In genomic region chr16:7268182-7268581, GRCh38 we compare ENCODE assay signal across 8 cellular contexts.
DNase-seq lines count a peak whose midpoint lies in the region; ATAC-seq, FAIRE-seq and TF ChIP-seq lines count a peak whose summit lies in the region.

No MANE protein-coding gene starts in this region.

- no peak for FAIRE-seq in pancreas (lab: Jason Lieb, UNC)

- DNase-seq in activated naive CD4-positive, alpha-beta T cell treated with anti-CD3 and anti-CD28 coated beads for 36 hours, result peak; percentile 4
- DNase-seq in activated naive CD4-positive, alpha-beta T cell treated with Interleukin-2 at 50 U/mL for 16 hours, result no peak
- DNase-seq in NCI-H774 (lab: John Stamatoyannopoulos, UW) (peak; percentile 39), erythroblast (lab: John Stamatoyannopoulos, UW) (peak; percentile 6 to 45), pancreas (peak in 2 of 6 donors; percentile 3 to 15), HCEC 1CT (no peak), amniotic stem cell (lab: John Stamatoyannopoulos, UW) (no peak)
- no peak for DNase-seq in stimulated activated CD4-positive, alpha-beta T cell treated with anti-CD3 and anti-CD28 coated beads, Interleukin-12 subunit alpha, Interleukin-12 subunit beta, amount 100 ng/mL, for 4 hours

- CTCF ChIA-PET in activated naive CD4-positive, alpha-beta T cell treated with anti-CD3 and anti-CD28 coated beads for 36 hours (lab: Charles Lee), result interaction anchor here (0.6 to 1.0 kb wide), 2 partner anchors 19 to 62 kb away, joined by 3 read pairs; no protein-coding TSS in a partner anchor

- H3K36me3 ChIP-seq in pancreas, result no peaks in the 10 kb centered on the region

- no peak overlapping the region for H3K4me3 ChIP-seq in pancreas

- peak in 3 of 4 donors; percentile 29 to 56 (median 51) for ATAC-seq in pancreas

- H3K4me1 ChIP-seq in pancreas, result no peaks in the 10 kb centered on the region

- intact Hi-C loops in activated naive CD4-positive, alpha-beta T cell treated with anti-CD3 and anti-CD28 coated beads for 36 hours (cut with micrococcal nuclease), result no loop called here
- intact Hi-C loops in pancreas (cut with DNase I), result no loop called here

- H3K27me3 Mint-ChIP-seq in activated naive CD4-positive, alpha-beta T cell treated with anti-CD3 and anti-CD28 coated beads for 36 hours (ENCODE audit: low read depth), result no peaks in the 10 kb centered on the region

- no peaks in the 10 kb centered on the region for H3K36me3 Mint-ChIP-seq in activated naive CD4-positive, alpha-beta T cell treated with anti-CD3 and anti-CD28 coated beads for 36 hours (ENCODE audit: low read depth)

- no peaks in the 10 kb centered on the region for H3K9me3 ChIP-seq in pancreas

- no peak overlapping the region for H3K27ac Mint-ChIP-seq in activated naive CD4-positive, alpha-beta T cell treated with anti-CD3 and anti-CD28 coated beads for 36 hours

- no peaks in the 10 kb centered on the region for H3K27me3 ChIP-seq in pancreas

- no peak for TF ChIP-seq POLR2A in erythroblast (IDR thresholded peaks at IDR 0.05; ENCODE audit: low read length)

- no peak overlapping the region for H3K27ac ChIP-seq in pancreas

- TF ChIP-seq CTCF in pancreas (IDR thresholded peaks at IDR 0.05), result peak; percentile 30 to 44 (median 38)

- H3K9me3 Mint-ChIP-seq in activated naive CD4-positive, alpha-beta T cell treated with anti-CD3 and anti-CD28 coated beads for 36 hours, result peaks cover 15% of the 10 kb centered on the region

- 6 to 11% methylated on average over 6 of the region's 6 CpGs for whole genome bisulfite sequencing in pancreas, 2 donors

- no peaks in the 10 kb centered on the region for H3K4me1 Mint-ChIP-seq in activated naive CD4-positive, alpha-beta T cell treated with anti-CD3 and anti-CD28 coated beads for 36 hours (ENCODE audit: low read depth)

- no peak overlapping the region for H3K4me3 Mint-ChIP-seq in activated naive CD4-positive, alpha-beta T cell treated with anti-CD3 and anti-CD28 coated beads for 36 hours

Comparison
In these comparisons a context has a peak if more than half of its experiments do, and no peak if none do; other contexts are left out.
1. DNase-seq: peak in activated naive CD4-positive, alpha-beta T cell treated with anti-CD3 and anti-CD28 coated beads for 36 hours (single experiment), NCI-H774 (single experiment) and erythroblast (2 of 2); none in activated naive CD4-positive, alpha-beta T cell treated with Interleukin-2 at 50 U/mL for 16 hours (single experiment), HCEC 1CT (single experiment), amniotic stem cell (single experiment) and stimulated activated CD4-positive, alpha-beta T cell treated with anti-CD3 and anti-CD28 coated beads, Interleukin-12 subunit alpha, Interleukin-12 subunit beta, amount 100 ng/mL, for 4 hours (single experiment).